Comparison of ENCODE assay signal across 14 cellular contexts in the genomic region with DNA sequence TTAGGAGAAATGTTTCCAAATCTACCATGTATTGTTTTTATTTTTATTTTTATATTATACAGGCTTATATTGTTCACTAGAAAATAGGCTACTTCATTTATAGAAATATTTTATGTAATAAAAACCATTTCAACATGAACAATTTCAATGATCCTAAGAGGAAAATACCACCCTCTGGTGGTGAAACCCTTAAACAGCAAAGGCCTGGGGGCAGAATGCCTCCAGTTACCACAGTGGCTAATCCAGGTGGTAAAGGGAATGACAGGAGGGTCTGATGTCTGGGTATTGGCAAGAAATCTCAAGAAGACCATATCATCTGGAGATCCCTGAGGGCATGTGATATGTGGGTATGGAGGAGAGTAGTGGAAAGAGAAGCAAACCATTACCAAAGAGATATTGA. TPM values are rescaled to one million over a fixed set of nuclear protein-coding genes. Genes with fewer than 3 reads are reported as not detected.
A peak's percentile ranks its signal among the peaks of the same experiment; 100 is the strongest.
DNase-seq lines count a peak whose midpoint lies in the region; ATAC-seq, FAIRE-seq and TF ChIP-seq lines count a peak whose summit lies in the region.
"Had no signal": no experiment of that assay in that cellular context is flagged by ENCODE, and none has a peak within 500 bp of the region (broad histone marks: within the 10 kb centered on the region; RNA-seq: fewer than 3 reads in every experiment).

No MANE protein-coding gene starts in this region.

- H3K79me2 ChIP-seq in K562 (ENCODE audit: control insufficient read depth, insufficient read depth, low read length), result peaks cover 30% of the 10 kb centered on the region

- intact Hi-C loops in K562 (cut with micrococcal nuclease), result loop anchor here (5.0 kb wide), 1 partner anchor 109 kb away; no protein-coding TSS in a partner anchor

- no peak overlapping the region for H3K4me3 Mint-ChIP-seq in memory B cell
- H3K4me3 Mint-ChIP-seq: stimulated activated effector memory CD8-positive, alpha-beta T cell treated with anti-CD3 and anti-CD28 coated beads, Interleukin-12 subunit alpha, Interleukin-12 subunit beta, amount 100 ng/mL, for 72 hours; T-helper 17 cell had no signal

- CTCF ChIA-PET in HEK293 (lab: Yijun Ruan, JAX) (interaction anchor here (0.9 to 2.6 kb wide), 5 partner anchors 9 to 401 kb away, joined by 3 to 12 read pairs (median 4); no protein-coding TSS in a partner anchor), K562 (lab: Yijun Ruan, JAX; ENCODE audit: low intra/inter-chr PET ratio) (interaction anchor here (0.7 kb wide), 1 partner anchor 489 kb away, joined by 3 read pairs; no protein-coding TSS in a partner anchor)

- H3K4me1 ChIP-seq in HEK293 (ENCODE audit: control insufficient read depth, insufficient read depth, low read length) (0 out of 2 replicates have a peak, but pooled peaks cover 5% of the 10 kb centered on the region), K562 (replicated peaks in 1 of 2; ENCODE audit: control insufficient read depth in 2 of 2, insufficient read depth in 2 of 2, low read length in 2 of 2) (peaks cover 0 to 42% of the 10 kb centered on the region in 2 experiments; a peak in 4 of 5 replicates)

- H3K9ac ChIP-seq in K562 (ENCODE audit: insufficient read depth in 1 of 2, low read depth in 2 of 2, low read length in 2 of 2), result no peak overlapping the region

- in situ Hi-C loops in K562 (cut with MboI), result no loop called here

- H3K4me3 ChIP-seq in HEK293 (ENCODE audit: low read depth, low read length), result no peak overlapping the region
- no peak overlapping the region for H3K4me3 ChIP-seq in K562

- TF ChIP-seq POLR2A in K562 (conservative IDR thresholded peaks at IDR 0.05), result no peak

- peaks cover 29% of the 10 kb centered on the region for H3K4me1 Mint-ChIP-seq in memory B cell
- H3K4me1 Mint-ChIP-seq: T-helper 17 cell had no signal

- BruUV-seq in K562 (replicated peaks; lab: Mats Ljungman, UMichigan), result no TSS peak

- H3K27ac ChIP-seq in HEK293 (ENCODE audit: extremely low read depth, low read depth, low read length) (no peak overlapping the region), K562 (ENCODE audit: extremely low read depth, low read depth, low read length) (no peak overlapping the region)

- TF ChIP-seq EP300 in K562 (IDR thresholded peaks at IDR 0.05; ENCODE audit: low read length), result no peak

- ATAC-seq in K562, result peak; percentile 18; the same call in 1 of the 3 replicates
- no peak for ATAC-seq in memory B cell (ENCODE audit: low read depth)
- no peak for ATAC-seq in GM18873 (IDR thresholded peaks at IDR 0.05; ENCODE audit: low FRiP score, unreplicated experiment)
- ATAC-seq in GM21381 (IDR thresholded peaks at IDR 0.05; ENCODE audit: unreplicated experiment), result no peak
- ATAC-seq: sciatic nerve; stimulated activated effector memory CD8-positive, alpha-beta T cell treated with anti-CD3 and anti-CD28 coated beads, Interleukin-12 subunit alpha, Interleukin-12 subunit beta, amount 100 ng/mL, for 72 hours; T-helper 17 cell had no signal

- H3K36me3 ChIP-seq in HEK293 (ENCODE audit: control insufficient read depth in 2 of 2, insufficient read depth in 1 of 2, low read length in 2 of 2), result no peaks in the 10 kb centered on the region
- H3K36me3 ChIP-seq in K562 (ENCODE audit: control insufficient read depth, insufficient read depth, low read length), result peaks cover 10% of the 10 kb centered on the region

- H3K9me3 ChIP-seq in HEK293 (ENCODE audit: control insufficient read depth, insufficient read depth, low read depth, low read length) (no peaks in the 10 kb centered on the region), K562 (replicated peaks; ENCODE audit: control insufficient read depth, insufficient read depth, low read depth, low read length) (no peaks in the 10 kb centered on the region)

- no peak for TF ChIP-seq CTCF in HEK293 (tag by site-specific recombination; IDR thresholded peaks at IDR 0.05)
- TF ChIP-seq CTCF in K562 (IDR thresholded peaks at IDR 0.05 in 2 of 3, conservative IDR thresholded peaks at IDR 0.05 in 1 of 3; ENCODE audit: insufficient read depth in 2 of 3, low read depth in 1 of 3, low read length in 3 of 3), result peak; percentile 50 to 53 (median 51); a peak in 5 of 6 replicates

- no peak overlapping the region for H2AFZ ChIP-seq in K562 (ENCODE audit: low read depth, low read length)

- no peaks in the 10 kb centered on the region for H3K27me3 ChIP-seq in K562 (ENCODE audit: control insufficient read depth in 2 of 2, insufficient read depth in 2 of 2, low read length in 2 of 2)

- DNase-seq in CD1c-positive myeloid dendritic cell (ENCODE audit: extremely low spot score) (peak; percentile 35), K562 (ENCODE audit: extremely low read depth in 1 of 4, low spot score in 3 of 4) (peak in 2 of 4 experiments; percentile 37 to 39), memory B cell (ENCODE audit: low spot score in 2 of 2) (no peak), HK-2 (ENCODE audit: unreplicated experiment) (no peak)
- no peak for DNase-seq in stimulated activated CD8-positive, alpha-beta memory T cell treated with anti-CD3 and anti-CD28 coated beads, Interleukin-4, amount 100 ng/mL, for 48 hours
- DNase-seq: activated T-cell treated with anti-CD3 and anti-CD28 coated beads, Interleukin-2, amount 50 U/mL, for 48 hours; GF-D8; NCI-H2107; T-helper 17 cell had no signal

- H3K27ac Mint-ChIP-seq in memory B cell, result peak overlapping the region; percentile 92
- H3K27ac Mint-ChIP-seq: stimulated activated effector memory CD8-positive, alpha-beta T cell treated with anti-CD3 and anti-CD28 coated beads, Interleukin-12 subunit alpha, Interleukin-12 subunit beta, amount 100 ng/mL, for 72 hours; T-helper 17 cell had no signal

- no peaks in the 10 kb centered on the region for H3K9me1 ChIP-seq in K562 (ENCODE audit: control insufficient read depth, insufficient read depth, low read length)

- H3K36me3 Mint-ChIP-seq in memory B cell, result peaks cover 7% of the 10 kb centered on the region
- H3K36me3 Mint-ChIP-seq: stimulated activated effector memory CD8-positive, alpha-beta T cell treated with anti-CD3 and anti-CD28 coated beads, Interleukin-12 subunit alpha, Interleukin-12 subunit beta, amount 100 ng/mL, for 72 hours had no signal

- no peaks in the 10 kb centered on the region for H3K27me3 Mint-ChIP-seq in memory B cell
- H3K27me3 Mint-ChIP-seq: T-helper 17 cell had no signal

- POLR2A ChIA-PET in HEK293 (lab: Yijun Ruan, JAX), result no interaction called here
- POLR2A ChIA-PET in K562 (lab: Yijun Ruan, JAX), result interaction anchor here (1.6 kb wide), 1 partner anchor 8 kb away, joined by 7 read pairs; no protein-coding TSS in a partner anchor

- peak; percentile 29 to 38 for TF ChIP-seq RAD21 in K562 (CRISPR knock-in tag; conservative IDR thresholded peaks at IDR 0.05 in 1 of 2, IDR thresholded peaks at IDR 0.05 in 1 of 2)

- H3K9me3 Mint-ChIP-seq in memory B cell, result no peaks in the 10 kb centered on the region
- H3K9me3 Mint-ChIP-seq: stimulated activated effector memory CD8-positive, alpha-beta T cell treated with anti-CD3 and anti-CD28 coated beads, Interleukin-12 subunit alpha, Interleukin-12 subunit beta, amount 100 ng/mL, for 72 hours had no signal

- H3K4me2 ChIP-seq in K562 (ENCODE audit: insufficient read depth, low read length), result no peak overlapping the region

- H4K20me1 ChIP-seq in K562 (replicated peaks; ENCODE audit: control insufficient read depth, insufficient read depth, low read length), result no peaks in the 10 kb centered on the region

- no peak for FAIRE-seq in K562 (lab: Jason Lieb, UNC)

TF ChIP-seq in HEK293, 187 proteins besides CTCF, POLR2A, EP300 and RAD21:
- TF ChIP-seq ZNF580 (tag by site-specific recombination; IDR thresholded peaks at IDR 0.05), result peak; percentile 71; the same call in 1 of the 2 replicates
- TF ChIP-seq ZNF239 (tag by site-specific recombination; IDR thresholded peaks at IDR 0.05), result no peak
- no peak for TF ChIP-seq ZNF140 (tag by site-specific recombination; IDR thresholded peaks at IDR 0.05)
TF ChIP-seq in HEK293: peak in this region for 1.

TF ChIP-seq in K562, 482 proteins besides CTCF, POLR2A, EP300 and RAD21:
- TF ChIP-seq, protein P1, sequence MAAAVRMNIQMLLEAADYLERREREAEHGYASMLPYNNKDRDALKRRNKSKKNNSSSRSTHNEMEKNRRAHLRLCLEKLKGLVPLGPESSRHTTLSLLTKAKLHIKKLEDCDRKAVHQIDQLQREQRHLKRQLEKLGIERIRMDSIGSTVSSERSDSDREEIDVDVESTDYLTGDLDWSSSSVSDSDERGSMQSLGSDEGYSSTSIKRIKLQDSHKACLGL (CRISPR knock-in tag; IDR thresholded peaks at IDR 0.05; ENCODE audit: borderline replicate concordance, poor library complexity, severe bottlenecking), result no peak
- TF ChIP-seq DMBX1 (CRISPR knock-in tag; IDR thresholded peaks at IDR 0.05; ENCODE audit: borderline replicate concordance) (peak; percentile 32; the same call in 1 of the 2 replicates), ZFX (CRISPR knock-in tag; IDR thresholded peaks at IDR 0.05) (no peak), CBFA2T2 (conservative IDR thresholded peaks at IDR 0.05) (no peak), ADNP (tag; IDR thresholded peaks at IDR 0.05) (no peak), NR2C1 (IDR thresholded peaks at IDR 0.05) (no peak), NR2C1 (tag; IDR thresholded peaks at IDR 0.05) (no peak), ZNF431 (CRISPR knock-in tag; IDR thresholded peaks at IDR 0.05) (no peak)

RNA-seq across cellular contexts. Expression of gene MACC1, which starts 19.3 kb away (rescaled TPM):
- total RNA-seq in K562 (2011; cell fraction: chromatin; rRNA removed; ENCODE audit: low replicate concordance), result 22.2 and 81.4 TPM in 2 replicates
- total RNA-seq in K562 (2011; cell fraction: nucleolus; rRNA removed), result 6.7 and 10.3 TPM in 2 replicates
- total RNA-seq in K562 (2011; cell fraction: nucleoplasm; rRNA removed), result 21.9 and 60.5 TPM in 2 replicates
- 10.4 and 12.6 TPM in 2 replicates for total RNA-seq in K562 (2014; rRNA removed)
- total RNA-seq in K562 (2014; rRNA removed; fragmentation: Illumina TruSeq; extraction: Trizol), result 30.2 and 36.7 TPM in 2 replicates
- 16.7 and 17.8 TPM in 2 replicates for total RNA-seq in K562 (2015; rRNA removed; fragmentation: Illumina TruSeq; extraction: Trizol)
- total RNA-seq in K562 (2021), result 16.1 and 20.4 TPM in 2 replicates
- 5.1 and 12.7 TPM in 2 replicates for polyA plus RNA-seq in K562 (2011; rRNA removed)
- polyA plus RNA-seq in K562 (2011; cell fraction: cytosol; rRNA removed), result 1.9 and 2.4 TPM in 2 replicates
- polyA plus RNA-seq in K562 (2011; cell fraction: nucleus; rRNA removed), result 4.5 and 6.4 TPM in 2 replicates
- 5.6 and 6.9 TPM in 2 replicates for polyA plus RNA-seq in K562 (2012)
- 9.1 and 9.6 TPM in 2 replicates for polyA plus RNA-seq in K562 (2014; fragmentation: Illumina TruSeq; extraction: Trizol)
- polyA plus RNA-seq in K562 (2014; fragmentation: Nextera tagmentation; extraction: Ambion mirVana), result 1 to 10 TPM; 7.5 to 8.6 TPM
- 4.4 and 5.9 TPM in 2 replicates for polyA plus RNA-seq in K562 (2014; rRNA removed)
- polyA minus RNA-seq in K562 (2011; rRNA and poly(A)+ RNA removed), result 25.1 and 40.4 TPM in 2 replicates
- 9.4 and 19.5 TPM in 2 replicates for polyA minus RNA-seq in K562 (2011; cell fraction: cytosol; rRNA and poly(A)+ RNA removed)
- polyA minus RNA-seq in K562 (2011; cell fraction: nucleus; rRNA and poly(A)+ RNA removed), result 13.6 and 17.3 TPM in 2 replicates
